2 cellular contexts compared by ENCODE assay signal in the genomic region with DNA sequence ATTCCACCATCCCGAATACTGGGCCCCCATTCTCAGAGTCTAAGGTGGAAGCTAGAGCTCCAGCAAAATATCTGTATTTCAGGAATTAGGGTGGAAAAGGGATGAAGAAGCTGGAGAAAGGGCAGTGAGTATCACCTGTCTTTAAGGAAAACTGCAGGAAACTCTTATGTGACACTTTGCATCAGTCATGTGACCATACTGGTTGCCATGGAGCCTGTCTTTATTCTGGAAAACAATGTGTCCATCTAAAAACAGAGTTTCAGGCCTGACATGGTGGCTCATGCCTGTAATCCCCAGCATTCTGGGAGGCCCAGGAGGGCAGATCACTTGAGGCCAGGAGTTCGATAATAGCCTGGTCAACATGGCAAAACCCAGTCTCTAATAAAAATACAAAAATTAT.
TF ChIP-seq lines count a peak whose summit lies in the region.

No MANE protein-coding gene starts in this region.

TF ChIP-seq in SK-N-SH, 30 proteins besides CTCF, POLR2A, EP300 and RAD21:
- TF ChIP-seq, protein P1, sequence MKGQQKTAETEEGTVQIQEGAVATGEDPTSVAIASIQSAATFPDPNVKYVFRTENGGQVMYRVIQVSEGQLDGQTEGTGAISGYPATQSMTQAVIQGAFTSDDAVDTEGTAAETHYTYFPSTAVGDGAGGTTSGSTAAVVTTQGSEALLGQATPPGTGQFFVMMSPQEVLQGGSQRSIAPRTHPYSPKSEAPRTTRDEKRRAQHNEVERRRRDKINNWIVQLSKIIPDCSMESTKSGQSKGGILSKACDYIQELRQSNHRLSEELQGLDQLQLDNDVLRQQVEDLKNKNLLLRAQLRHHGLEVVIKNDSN (IDR thresholded peaks at IDR 0.05; ENCODE audit: borderline replicate concordance, low read depth): peak; percentile 35; the same call in 1 of the 2 replicates
- TF ChIP-seq NFIC (IDR thresholded peaks at IDR 0.05; ENCODE audit: borderline replicate concordance): no peak
- TF ChIP-seq, protein P2, sequence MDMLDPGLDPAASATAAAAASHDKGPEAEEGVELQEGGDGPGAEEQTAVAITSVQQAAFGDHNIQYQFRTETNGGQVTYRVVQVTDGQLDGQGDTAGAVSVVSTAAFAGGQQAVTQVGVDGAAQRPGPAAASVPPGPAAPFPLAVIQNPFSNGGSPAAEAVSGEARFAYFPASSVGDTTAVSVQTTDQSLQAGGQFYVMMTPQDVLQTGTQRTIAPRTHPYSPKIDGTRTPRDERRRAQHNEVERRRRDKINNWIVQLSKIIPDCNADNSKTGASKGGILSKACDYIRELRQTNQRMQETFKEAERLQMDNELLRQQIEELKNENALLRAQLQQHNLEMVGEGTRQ (IDR thresholded peaks at IDR 0.05; ENCODE audit: borderline replicate concordance, low read depth, low read length): no peak

TF ChIP-seq in SK-N-SH treated with all-trans-retinoic acid at 6 μM for 48 hours, 23 proteins besides CTCF, POLR2A, EP300 and RAD21 (continued from another document):
- TF ChIP-seq ISL1 (CRISPR knock-in tag; IDR thresholded peaks at IDR 0.05): no peak
- TF ChIP-seq TCF4 (CRISPR knock-in tag; IDR thresholded peaks at IDR 0.05; ENCODE audit: borderline replicate concordance): no peak
- TF ChIP-seq PPARA (CRISPR knock-in tag; IDR thresholded peaks at IDR 0.05; ENCODE audit: borderline replicate concordance): no peak
- no peak for TF ChIP-seq ZFP3 (CRISPR knock-in tag; IDR thresholded peaks at IDR 0.05)
- TF ChIP-seq ARNTL (CRISPR knock-in tag; IDR thresholded peaks at IDR 0.05; ENCODE audit: borderline replicate concordance, low read depth): no peak
- no peak for TF ChIP-seq ZC3H10 (CRISPR knock-in tag; IDR thresholded peaks at IDR 0.05)
- TF ChIP-seq, protein P3, sequence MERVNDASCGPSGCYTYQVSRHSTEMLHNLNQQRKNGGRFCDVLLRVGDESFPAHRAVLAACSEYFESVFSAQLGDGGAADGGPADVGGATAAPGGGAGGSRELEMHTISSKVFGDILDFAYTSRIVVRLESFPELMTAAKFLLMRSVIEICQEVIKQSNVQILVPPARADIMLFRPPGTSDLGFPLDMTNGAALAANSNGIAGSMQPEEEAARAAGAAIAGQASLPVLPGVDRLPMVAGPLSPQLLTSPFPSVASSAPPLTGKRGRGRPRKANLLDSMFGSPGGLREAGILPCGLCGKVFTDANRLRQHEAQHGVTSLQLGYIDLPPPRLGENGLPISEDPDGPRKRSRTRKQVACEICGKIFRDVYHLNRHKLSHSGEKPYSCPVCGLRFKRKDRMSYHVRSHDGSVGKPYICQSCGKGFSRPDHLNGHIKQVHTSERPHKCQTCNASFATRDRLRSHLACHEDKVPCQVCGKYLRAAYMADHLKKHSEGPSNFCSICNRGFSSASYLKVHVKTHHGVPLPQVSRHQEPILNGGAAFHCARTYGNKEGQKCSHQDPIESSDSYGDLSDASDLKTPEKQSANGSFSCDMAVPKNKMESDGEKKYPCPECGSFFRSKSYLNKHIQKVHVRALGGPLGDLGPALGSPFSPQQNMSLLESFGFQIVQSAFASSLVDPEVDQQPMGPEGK (CRISPR knock-in tag; IDR thresholded peaks at IDR 0.05; ENCODE audit: borderline replicate concordance): no peak
- TF ChIP-seq ZNF565 (CRISPR knock-in tag; conservative IDR thresholded peaks at IDR 0.05; ENCODE audit: low read depth): no peak
- TF ChIP-seq, protein P4, sequence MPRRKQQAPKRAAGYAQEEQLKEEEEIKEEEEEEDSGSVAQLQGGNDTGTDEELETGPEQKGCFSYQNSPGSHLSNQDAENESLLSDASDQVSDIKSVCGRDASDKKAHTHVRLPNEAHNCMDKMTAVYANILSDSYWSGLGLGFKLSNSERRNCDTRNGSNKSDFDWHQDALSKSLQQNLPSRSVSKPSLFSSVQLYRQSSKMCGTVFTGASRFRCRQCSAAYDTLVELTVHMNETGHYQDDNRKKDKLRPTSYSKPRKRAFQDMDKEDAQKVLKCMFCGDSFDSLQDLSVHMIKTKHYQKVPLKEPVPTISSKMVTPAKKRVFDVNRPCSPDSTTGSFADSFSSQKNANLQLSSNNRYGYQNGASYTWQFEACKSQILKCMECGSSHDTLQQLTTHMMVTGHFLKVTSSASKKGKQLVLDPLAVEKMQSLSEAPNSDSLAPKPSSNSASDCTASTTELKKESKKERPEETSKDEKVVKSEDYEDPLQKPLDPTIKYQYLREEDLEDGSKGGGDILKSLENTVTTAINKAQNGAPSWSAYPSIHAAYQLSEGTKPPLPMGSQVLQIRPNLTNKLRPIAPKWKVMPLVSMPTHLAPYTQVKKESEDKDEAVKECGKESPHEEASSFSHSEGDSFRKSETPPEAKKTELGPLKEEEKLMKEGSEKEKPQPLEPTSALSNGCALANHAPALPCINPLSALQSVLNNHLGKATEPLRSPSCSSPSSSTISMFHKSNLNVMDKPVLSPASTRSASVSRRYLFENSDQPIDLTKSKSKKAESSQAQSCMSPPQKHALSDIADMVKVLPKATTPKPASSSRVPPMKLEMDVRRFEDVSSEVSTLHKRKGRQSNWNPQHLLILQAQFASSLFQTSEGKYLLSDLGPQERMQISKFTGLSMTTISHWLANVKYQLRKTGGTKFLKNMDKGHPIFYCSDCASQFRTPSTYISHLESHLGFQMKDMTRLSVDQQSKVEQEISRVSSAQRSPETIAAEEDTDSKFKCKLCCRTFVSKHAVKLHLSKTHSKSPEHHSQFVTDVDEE (CRISPR knock-in tag; IDR thresholded peaks at IDR 0.05): no peak
TF ChIP-seq in SK-N-SH treated with all-trans-retinoic acid at 6 μM for 48 hours: peak in this region for 0.
